In genomic region chr3:99549918-99550603, GRCh38 we compare ENCODE assay signal across 22 cellular contexts.
DNase-seq lines count a peak whose midpoint lies in the region; ATAC-seq, FAIRE-seq and TF ChIP-seq lines count a peak whose summit lies in the region.
"Had no signal": no experiment of that assay in that cellular context is flagged by ENCODE, and none has a peak within 500 bp of the region (broad histone marks: within the 10 kb centered on the region; RNA-seq: fewer than 3 reads in every experiment).

No MANE protein-coding gene starts in this region.

- no peak overlapping the region for H4K5ac ChIP-seq in IMR-90 (ENCODE audit: low read depth, low read length)

- no peak overlapping the region for H2BK5ac ChIP-seq in IMR-90 (ENCODE audit: low read depth, low read length, poor library complexity, severe bottlenecking)

- in situ Hi-C loops in IMR-90 (cut with MboI; ENCODE audit: low sequenced_read_pairs), result no loop called here
- in situ Hi-C loops in GM13977 (cut with MboI; ENCODE audit: low pct_unique_long_range_greater_than_20kb, low sequenced_read_pairs, unreplicated experiment), result no loop called here

- TF ChIP-seq CTCF in IMR-90 (conservative IDR thresholded peaks at IDR 0.05; ENCODE audit: low read depth, low read length), result no peak
- no peak for TF ChIP-seq CTCF in endothelial cell of umbilical vein (IDR thresholded peaks at IDR 0.05; ENCODE audit: extremely low read depth in 1 of 2, insufficient read depth in 1 of 2, low read depth in 1 of 2, low read length in 2 of 2)
- no peak for TF ChIP-seq CTCF in heart right ventricle (IDR thresholded peaks at IDR 0.05)
- TF ChIP-seq CTCF in pancreas (IDR thresholded peaks at IDR 0.05), result no peak
- TF ChIP-seq CTCF in GM13977 (IDR thresholded peaks at IDR 0.05; ENCODE audit: extremely low read depth, insufficient read depth, missing control alignments), result no peak

- BruUV-seq in IMR-90 (replicated peaks; lab: Mats Ljungman, UMichigan) (no TSS peak), endothelial cell of umbilical vein (replicated peaks; lab: Mats Ljungman, UMichigan) (no TSS peak)

- H4K8ac ChIP-seq in IMR-90 (ENCODE audit: low read depth in 2 of 2, low read length in 2 of 2), result no peak overlapping the region

- DNase-seq in IMR-90, result peak; percentile 66
- peak; percentile 84 for DNase-seq in endothelial cell of umbilical vein (ENCODE audit: low read depth, low spot score)
- DNase-seq in heart right ventricle, result no peak
- no peak for DNase-seq in pancreas
- DNase-seq in GM13977 (ENCODE audit: low spot score), result no peak
- DNase-seq in mesenteric fat pad (ENCODE audit: low spot score), result no peak
- no peak for DNase-seq in effector memory CD4-positive, alpha-beta T cell
- DNase-seq: activated CD4-positive, alpha-beta memory T cell treated with anti-CD3 and anti-CD28 coated beads for 36 hours; activated T-cell treated with anti-CD3 and anti-CD28 coated beads, Interleukin-2, amount 50 U/mL, for 1 hour; brain microvascular endothelial cell; NCI-H1436 treated with DMSO at 0.1 percent for 48 hours; NCI-H2227 treated with DMSO at 0.1 percent for 48 hours; NK-92 treated with Interleukin-12 subunit alpha and Interleukin-12 subunit beta, amount 100 ng/mL, for 24 hours; psoas muscle; stimulated activated CD4-positive, alpha-beta T cell treated with anti-CD3 and anti-CD28 coated beads, Interleukin-12 subunit alpha, Interleukin-12 subunit beta, amount 100 ng/mL, for 4 hours; tibial artery; WERI-Rb-1 had no signal

- H2AFZ ChIP-seq in IMR-90 (replicated peaks; ENCODE audit: low read length, poor library complexity), result no peak overlapping the region
- H2AFZ ChIP-seq in endothelial cell of umbilical vein (ENCODE audit: low read depth, low read length), result peak overlapping the region; percentile 57

- H3K9me1 ChIP-seq in IMR-90 (ENCODE audit: insufficient read depth, low read length) (no peaks in the 10 kb centered on the region), endothelial cell of umbilical vein (replicated peaks; ENCODE audit: control insufficient read depth, extremely low read depth, insufficient read depth, low read length) (no peaks in the 10 kb centered on the region)

- H3K4me3 ChIP-seq in IMR-90 (ENCODE audit: insufficient read depth, low read depth, low read length), result no peak overlapping the region
- H3K4me3 ChIP-seq in endothelial cell of umbilical vein (replicated peaks in 1 of 3; ENCODE audit: insufficient read depth in 1 of 3, low read depth in 1 of 3, low read length in 3 of 3), result no peak overlapping the region
- H3K4me3 ChIP-seq in heart right ventricle, result no peak overlapping the region
- H3K4me3 ChIP-seq in pancreas, result no peak overlapping the region
- no peak overlapping the region for H3K4me3 ChIP-seq in effector memory CD4-positive, alpha-beta T cell (ENCODE audit: insufficient read depth, low read depth, low read length, poor library complexity, severe bottlenecking)
- H3K4me3 ChIP-seq: psoas muscle, tibial artery had no signal

- dilution Hi-C loops in IMR-90 (cut with HindIII; ENCODE audit: low sequenced_read_pairs, unreplicated experiment) (no loop called here), endothelial cell of umbilical vein (cut with MboI; ENCODE audit: extremely low pct_ligation_motif_present, low sequenced_read_pairs) (no loop called here)

- FAIRE-seq in endothelial cell of umbilical vein (lab: Jason Lieb, UNC), result no peak
- no peak for FAIRE-seq in pancreas (lab: Jason Lieb, UNC)
- FAIRE-seq: GM18507 had no signal

- no peak for TF ChIP-seq POLR2A in IMR-90 (IDR thresholded peaks at IDR 0.05; ENCODE audit: low read depth, low read length)
- TF ChIP-seq POLR2A in endothelial cell of umbilical vein (IDR thresholded peaks at IDR 0.05; ENCODE audit: low read depth, low read length), result no peak

- TF ChIP-seq RAD21 in IMR-90 (IDR thresholded peaks at IDR 0.05; ENCODE audit: low read length), result no peak

- no peak overlapping the region for H3K56ac ChIP-seq in IMR-90 (ENCODE audit: extremely low read depth, insufficient read depth, low read length)

- ATAC-seq in IMR-90 (ENCODE audit: low read depth) (no peak), heart right ventricle (peak in 7 of 8 donors; percentile 35 to 74 (median 69)), pancreas (no peak)
- ATAC-seq: HCT116; natural killer cell treated with Interleukin-12 subunit alpha and Interleukin-12 subunit beta and Interleukin-15 and Interleukin-18, amount 100 ng/mL, for 72 hours had no signal

- H3K36me3 ChIP-seq in IMR-90 (ENCODE audit: control insufficient read depth, insufficient read depth, low read length) (no peaks in the 10 kb centered on the region), endothelial cell of umbilical vein (ENCODE audit: control insufficient read depth in 2 of 2, extremely low read depth in 1 of 2, insufficient read depth in 2 of 2, low read length in 2 of 2) (no peaks in the 10 kb centered on the region), heart right ventricle (no peaks in the 10 kb centered on the region), pancreas (no peaks in the 10 kb centered on the region)
- no peaks in the 10 kb centered on the region for H3K36me3 ChIP-seq in effector memory CD4-positive, alpha-beta T cell (ENCODE audit: control insufficient read depth, insufficient read depth, low read length)
- H3K36me3 ChIP-seq: brain microvascular endothelial cell, tibial artery, WERI-Rb-1 had no signal

- H3K27me3 ChIP-seq in IMR-90 (ENCODE audit: control insufficient read depth, insufficient read depth, low read length), result no peaks in the 10 kb centered on the region
- H3K27me3 ChIP-seq in endothelial cell of umbilical vein (ENCODE audit: control insufficient read depth in 2 of 2, insufficient read depth in 2 of 2, low read length in 2 of 2), result no peaks in the 10 kb centered on the region
- H3K27me3 ChIP-seq in heart right ventricle, result no peaks in the 10 kb centered on the region
- no peaks in the 10 kb centered on the region for H3K27me3 ChIP-seq in pancreas
- H3K27me3 ChIP-seq in effector memory CD4-positive, alpha-beta T cell (replicated peaks; ENCODE audit: control insufficient read depth, insufficient read depth, low read length, poor library complexity, severe bottlenecking), result no peaks in the 10 kb centered on the region
- H3K27me3 ChIP-seq: brain microvascular endothelial cell, tibial artery had no signal

- 0 out of 2 replicates have a peak, but pooled peaks cover 1% of the 10 kb centered on the region for H3K4me1 ChIP-seq in IMR-90 (ENCODE audit: control insufficient read depth, insufficient read depth, low read length)
- peaks cover 54% of the 10 kb centered on the region for H3K4me1 ChIP-seq in endothelial cell of umbilical vein (ENCODE audit: control insufficient read depth, extremely low read depth, insufficient read depth, low read length)
- peaks cover 3 to 58% (median 24%) of the 10 kb centered on the region in 9 donors for H3K4me1 ChIP-seq in heart right ventricle
- no peaks in the 10 kb centered on the region for H3K4me1 ChIP-seq in pancreas
- H3K4me1 ChIP-seq in effector memory CD4-positive, alpha-beta T cell (ENCODE audit: control insufficient read depth, insufficient read depth, low read length, poor library complexity, severe bottlenecking), result no peaks in the 10 kb centered on the region
- H3K4me1 ChIP-seq: psoas muscle had no signal

- no peaks in the 10 kb centered on the region for H3K79me1 ChIP-seq in IMR-90 (ENCODE audit: low read depth in 1 of 2, low read length in 2 of 2)

- H3K4me2 ChIP-seq in IMR-90 (ENCODE audit: low read depth, low read length), result no peak overlapping the region
- H3K4me2 ChIP-seq in endothelial cell of umbilical vein (ENCODE audit: insufficient read depth, low read length), result peak overlapping the region; percentile 83

- CTCF ChIA-PET in IMR-90 (lab: Yijun Ruan, JAX), result no interaction called here
- CTCF ChIA-PET in endothelial cell of umbilical vein (lab: Charles Lee), result interaction anchor here (0.8 to 4.2 kb wide), 13 partner anchors 9 to 95 kb away, joined by 3 to 24 read pairs (median 3); partner anchors contain the start of gene COL8A1

- H2BK20ac ChIP-seq in IMR-90 (ENCODE audit: low read depth, low read length), result no peak overlapping the region

- no peak overlapping the region for H3K4ac ChIP-seq in IMR-90 (ENCODE audit: low read depth, low read length)

- H3K27ac ChIP-seq in IMR-90 (ENCODE audit: insufficient read depth, low read length), result no peak overlapping the region
- H3K27ac ChIP-seq in endothelial cell of umbilical vein (ENCODE audit: insufficient read depth, low read depth, low read length), result peak overlapping the region; percentile 94
- peak overlapping the region; percentile 17 to 77 (median 58) for H3K27ac ChIP-seq in heart right ventricle
- H3K27ac ChIP-seq in pancreas, result no peak overlapping the region
- H3K27ac ChIP-seq in effector memory CD4-positive, alpha-beta T cell (ENCODE audit: insufficient read depth, low read length, poor library complexity, severe bottlenecking), result no peak overlapping the region
- H3K27ac ChIP-seq: brain microvascular endothelial cell, C4-2B, psoas muscle, RWPE1, tibial artery, WERI-Rb-1 had no signal

- no CpG with 5 or more reads among the region's 3 CpGs for WGBS in IMR-90 (ENCODE audit: extremely low coverage in 2 of 2, insufficient read length in 1 of 2), 2 experiments
- WGBS in heart right ventricle, 2 donors, result 60 to 69% methylated on average over 3 of the region's 3 CpGs
- WGBS in pancreas, 2 donors, result 52 to 70% methylated on average over 3 of the region's 3 CpGs

- no peak overlapping the region for H3K14ac ChIP-seq in IMR-90 (replicated peaks; ENCODE audit: low read depth, low read length)

- H3K9ac ChIP-seq in IMR-90 (ENCODE audit: low read depth, low read length) (no peak overlapping the region), endothelial cell of umbilical vein (replicated peaks; ENCODE audit: extremely low read depth, insufficient read depth, low read length) (peak overlapping the region; percentile 58)

- no peak overlapping the region for H3K23ac ChIP-seq in IMR-90 (ENCODE audit: low read depth, low read length)

- H2BK120ac ChIP-seq in IMR-90 (ENCODE audit: low read depth, low read length), result no peak overlapping the region

- H4K20me1 ChIP-seq in IMR-90 (ENCODE audit: insufficient read depth, low read length) (no peaks in the 10 kb centered on the region), endothelial cell of umbilical vein (replicated peaks; ENCODE audit: control insufficient read depth, extremely low read depth, insufficient read depth, low read length) (no peaks in the 10 kb centered on the region)

- H2BK15ac ChIP-seq in IMR-90 (ENCODE audit: low read depth, low read length), result no peak overlapping the region

- POLR2A ChIA-PET in IMR-90 (lab: Charles Lee; ENCODE audit: unreplicated experiment), result no interaction called here
- POLR2A ChIA-PET in endothelial cell of umbilical vein (lab: Charles Lee), result interaction anchor here (2.9 kb wide), 1 partner anchor 88 kb away, joined by 17 read pairs; the partner anchor contains the start of gene COL8A1

- H4K91ac ChIP-seq in IMR-90 (ENCODE audit: insufficient read depth, low read depth, low read length), result no peak overlapping the region

- no peak overlapping the region for H3K18ac ChIP-seq in IMR-90 (ENCODE audit: low read depth, low read length)

- no peak overlapping the region for H2AK9ac ChIP-seq in IMR-90 (replicated peaks; ENCODE audit: low read depth, low read length, poor library complexity)

- H3K9me3 ChIP-seq in IMR-90 (ENCODE audit: control insufficient read depth, insufficient read depth, low read length) (no peaks in the 10 kb centered on the region), endothelial cell of umbilical vein (replicated peaks; ENCODE audit: control insufficient read depth, insufficient read depth, low read length) (no peaks in the 10 kb centered on the region), heart right ventricle (peaks cover 0 to 9% (median 0%) of the 10 kb centered on the region in 11 donors), pancreas (no peaks in the 10 kb centered on the region)
- H3K9me3 ChIP-seq in effector memory CD4-positive, alpha-beta T cell (ENCODE audit: control insufficient read depth, low read length), result no peaks in the 10 kb centered on the region
- H3K9me3 ChIP-seq: psoas muscle, tibial artery had no signal

- H3K79me2 ChIP-seq in endothelial cell of umbilical vein (ENCODE audit: control insufficient read depth, insufficient read depth, low read length), result no peaks in the 10 kb centered on the region

- H2AK5ac ChIP-seq in IMR-90 (ENCODE audit: low read depth, low read length), result no peak overlapping the region

- intact Hi-C loops in IMR-90 (cut with micrococcal nuclease), result no loop called here
- intact Hi-C loops in endothelial cell of umbilical vein (cut with micrococcal nuclease), result loop anchor here (5.0 kb wide), 1 partner anchor 423 kb away; no protein-coding TSS in a partner anchor
- intact Hi-C loops in heart right ventricle (cut with DNase I), result loop anchor here in 3 of 10 donors (5.0 to 10.0 kb wide), 3 partner anchors 48 to 125 kb away; partner anchors contain the start of gene COL8A1 (in 2 of the 3)
- intact Hi-C loops in pancreas (cut with DNase I), result no loop called here

Comparison
In these comparisons a context has a peak if more than half of its experiments do, and no peak if none do; other contexts are left out.
1. ATAC-seq: peak in heart right ventricle (7 of 8); none in IMR-90 (single experiment) and pancreas (0 of 4).
2. DNase-seq: peak in IMR-90 (single experiment) and endothelial cell of umbilical vein (single experiment); none in heart right ventricle (0 of 2), pancreas (0 of 6), GM13977 (single experiment), mesenteric fat pad (single experiment) and effector memory CD4-positive, alpha-beta T cell (0 of 3).
3. H3K27ac ChIP-seq: peak in endothelial cell of umbilical vein (single experiment) and heart right ventricle (10 of 10); none in IMR-90 (single experiment), pancreas (0 of 4) and effector memory CD4-positive, alpha-beta T cell (single experiment).